Comparison of ENCODE assay signal across 10 cellular contexts in the genomic region with DNA sequence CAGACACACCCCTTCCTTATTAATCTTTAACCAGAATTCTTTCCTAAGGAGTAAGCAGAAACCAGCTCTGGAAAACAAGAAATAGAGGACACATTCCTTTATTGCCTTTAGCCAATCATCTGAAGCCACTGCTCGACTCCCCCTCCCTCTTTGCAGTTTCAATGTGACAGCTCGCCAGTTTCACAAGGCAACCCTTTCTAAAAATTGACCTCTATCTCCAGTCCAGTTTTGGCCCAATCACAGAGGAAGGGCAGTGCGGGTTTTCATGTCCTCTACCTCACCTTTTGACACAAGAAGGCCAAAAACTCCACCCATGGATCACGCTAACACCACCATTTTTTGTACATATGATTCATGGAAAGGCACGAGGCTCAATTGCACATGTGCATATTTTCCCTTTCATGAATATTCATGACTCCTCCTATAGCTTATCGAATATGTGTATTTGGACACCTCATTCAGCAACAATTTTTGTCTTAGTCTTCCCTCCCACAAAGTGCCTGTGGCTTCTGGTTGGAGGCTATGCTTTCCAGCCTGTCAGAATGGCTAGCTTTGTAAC. TPM values are rescaled to one million over a fixed set of nuclear protein-coding genes. Genes with fewer than 3 reads are reported as not detected.
DNase-seq lines count a peak whose midpoint lies in the region; ATAC-seq and TF ChIP-seq lines count a peak whose summit lies in the region.
"Had no signal": no experiment of that assay in that cellular context is flagged by ENCODE, and none has a peak within 500 bp of the region (broad histone marks: within the 10 kb centered on the region; RNA-seq: fewer than 3 reads in every experiment).

No MANE protein-coding gene starts in this region.

- peak; percentile 36 for ATAC-seq in HG02642 (IDR thresholded peaks at IDR 0.05; ENCODE audit: poor library complexity, unreplicated experiment)

- H3K27ac Mint-ChIP-seq in activated T-cell treated with anti-CD3 and anti-CD28 coated beads, Interleukin-2, amount 50 U/mL, for 24 hours, result no peak overlapping the region
- H3K27ac Mint-ChIP-seq: activated T-cell treated with anti-CD3 and anti-CD28 coated beads, Interleukin-2, amount 50 U/mL, for 72 hours had no signal

- TF ChIP-seq CTCF in kidney epithelial cell (IDR thresholded peaks at IDR 0.05; ENCODE audit: insufficient read depth, low read length, poor library complexity, severe bottlenecking), result no peak
- no peak for TF ChIP-seq CTCF in tibial artery (IDR thresholded peaks at IDR 0.05)

- H3K27ac ChIP-seq in angular gyrus (ENCODE audit: low read depth, low read length) (peak overlapping the region; percentile 73), tibial artery (peak overlapping the region; percentile 82 to 85)

- H3K27me3 ChIP-seq in kidney epithelial cell (ENCODE audit: control insufficient read depth, insufficient read depth, low read length), result no peaks in the 10 kb centered on the region
- no peaks in the 10 kb centered on the region for H3K27me3 ChIP-seq in tibial artery

- DNase-seq in ACHN (peak; percentile 99), kidney epithelial cell (ENCODE audit: low read depth) (peak; percentile 86), tibial artery (peak; percentile 62 to 84), NCI-H524 treated with DMSO at 0.1 percent for 48 hours (lab: John Stamatoyannopoulos, UW) (no peak), NCI-H510A treated with DMSO at 0.1 percent for 48 hours (lab: John Stamatoyannopoulos, UW) (no peak)
- DNase-seq in activated T-cell treated with anti-CD3 and anti-CD28 coated beads, Interleukin-2, amount 50 U/mL, for 24 hours, result no peak

- H3K36me3 Mint-ChIP-seq in activated T-cell treated with anti-CD3 and anti-CD28 coated beads, Interleukin-2, amount 50 U/mL, for 24 hours (ENCODE audit: low read depth), result no peaks in the 10 kb centered on the region

- H3K9me3 ChIP-seq in tibial artery, result no peaks in the 10 kb centered on the region

- peaks cover 9 to 53% (median 21%) of the 10 kb centered on the region in 4 donors for H3K4me1 ChIP-seq in tibial artery

- H3K4me3 ChIP-seq in kidney epithelial cell (ENCODE audit: low read depth, low read length) (peak overlapping the region; percentile 7), tibial artery (peak overlapping the region; percentile 9 to 13)

- H3K4me1 Mint-ChIP-seq in activated T-cell treated with anti-CD3 and anti-CD28 coated beads, Interleukin-2, amount 50 U/mL, for 24 hours (ENCODE audit: low read depth), result peaks cover 29% of the 10 kb centered on the region

- H3K36me3 ChIP-seq in kidney epithelial cell (ENCODE audit: control insufficient read depth, insufficient read depth, low read length), result no peaks in the 10 kb centered on the region
- no peaks in the 10 kb centered on the region for H3K36me3 ChIP-seq in tibial artery

- H3K9me3 Mint-ChIP-seq in activated T-cell treated with anti-CD3 and anti-CD28 coated beads, Interleukin-2, amount 50 U/mL, for 24 hours, result peaks cover 3% of the 10 kb centered on the region

- H3K27me3 Mint-ChIP-seq in activated T-cell treated with anti-CD3 and anti-CD28 coated beads, Interleukin-2, amount 50 U/mL, for 24 hours, result peaks cover 25% of the 10 kb centered on the region

- in situ Hi-C loops in ACHN (cut with HindIII; ENCODE audit: low pct_ligation_motif_present, low pct_unique_long_range_greater_than_20kb, low sequenced_read_pairs), result no loop called here

- no peak overlapping the region for H3K4me3 Mint-ChIP-seq in activated T-cell treated with anti-CD3 and anti-CD28 coated beads, Interleukin-2, amount 50 U/mL, for 24 hours

- intact Hi-C loops in tibial artery (cut with DNase I; ENCODE audit: low total_unique reads), result no loop called here

RNA-seq across cellular contexts. Expression of a gene that starts 24.3 kb away (rescaled TPM):
- total RNA-seq in kidney epithelial cell, result 14.8 and 20.8 TPM in 2 replicates

RNA-seq across cellular contexts. Expression of a gene that starts 25.7 kb away (rescaled TPM):
- not detected in 2 replicates for total RNA-seq in kidney epithelial cell
- total RNA-seq: activated T-cell treated with anti-CD3 and anti-CD28 coated beads, Interleukin-2, amount 50 U/mL, for 72 hours; subcutaneous adipose tissue had no signal

RNA-seq across cellular contexts. Expression of a gene that starts 40.3 kb away (rescaled TPM):
- total RNA-seq in kidney epithelial cell, result 10.4 and 12.7 TPM in 2 replicates

RNA-seq across cellular contexts. Expression of a gene that starts 50.3 kb away (rescaled TPM):
- total RNA-seq in kidney epithelial cell, result 9.2 and 9.4 TPM in 2 replicates

Comparison
In these comparisons a context has a peak if more than half of its experiments do, and no peak if none do; other contexts are left out.
1. DNase-seq: peak in ACHN (single experiment), kidney epithelial cell (single experiment) and tibial artery (2 of 2); none in NCI-H524 treated with DMSO at 0.1 percent for 48 hours (single experiment), activated T-cell treated with anti-CD3 and anti-CD28 coated beads, Interleukin-2, amount 50 U/mL, for 24 hours (single experiment) and NCI-H510A treated with DMSO at 0.1 percent for 48 hours (single experiment).